9 cellular contexts compared by ENCODE assay signal in the genomic region with DNA sequence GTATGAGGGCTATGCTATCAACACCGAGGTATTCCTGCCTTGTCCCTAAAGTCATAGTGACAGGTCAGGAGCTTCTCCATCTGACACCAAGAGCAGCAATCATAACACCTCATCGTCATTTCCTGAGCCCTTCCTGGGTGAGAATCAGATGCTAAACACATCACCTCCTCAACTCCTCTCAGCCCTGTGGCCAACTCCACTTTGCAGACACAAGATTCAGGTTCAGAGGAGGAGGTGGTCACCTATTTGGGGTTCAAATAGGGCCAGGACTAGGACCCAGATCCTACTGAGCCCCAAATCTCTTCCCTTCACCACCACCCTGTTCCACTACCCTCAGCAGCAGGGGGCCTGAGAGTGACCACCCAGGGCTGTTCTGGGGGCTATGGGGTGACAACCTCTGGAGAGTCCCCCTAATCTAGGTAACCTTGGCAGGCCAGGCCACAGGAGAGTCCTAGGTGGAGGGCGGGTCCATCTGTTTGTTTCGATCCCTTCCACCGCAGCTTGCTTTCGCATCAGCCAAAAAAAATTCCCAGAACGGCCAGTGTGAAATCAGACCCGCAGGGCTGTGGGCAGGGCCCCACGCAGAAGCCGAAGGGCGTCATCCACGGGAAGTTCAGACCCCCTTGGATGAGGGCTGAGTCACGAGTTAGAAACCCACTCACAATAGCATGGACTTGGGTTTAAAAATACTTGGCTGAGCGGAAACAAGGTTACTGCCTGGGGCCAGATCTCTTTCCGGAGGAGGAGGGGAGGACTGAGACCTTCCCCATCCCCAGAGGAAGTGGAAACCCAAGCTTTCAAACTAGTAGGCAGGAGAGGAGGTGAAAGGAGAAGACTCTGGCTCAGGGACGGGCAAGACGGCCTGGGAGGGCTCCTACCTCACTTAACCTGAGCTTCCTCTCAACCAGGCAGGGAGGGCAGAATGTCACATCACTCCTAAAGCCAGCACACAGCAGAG. TPM values are rescaled to one million over a fixed set of nuclear protein-coding genes. Genes with fewer than 3 reads are reported as not detected.
DNase-seq lines count a peak whose midpoint lies in the region; ATAC-seq and TF ChIP-seq lines count a peak whose summit lies in the region.
"Had no signal": no experiment of that assay in that cellular context is flagged by ENCODE, and none has a peak within 500 bp of the region (broad histone marks: within the 10 kb centered on the region; RNA-seq: fewer than 3 reads in every experiment).

No MANE protein-coding gene starts in this region.

- H3K4me1 ChIP-seq in psoas muscle: peaks cover 10% of the 10 kb centered on the region

- H3K27me3 Mint-ChIP-seq in activated CD4-positive, alpha-beta memory T cell treated with anti-CD3 and anti-CD28 coated beads, Interleukin-2, amount 10 ng/mL, durations not matched to agents 7 days and 5 days: no peaks in the 10 kb centered on the region

- peak overlapping the region; percentile 50 for H3K27ac ChIP-seq in psoas muscle

- DNase-seq in activated T-cell treated with anti-CD3 and anti-CD28 coated beads, Interleukin-2, amount 50 U/mL, for 1 hour: peak; percentile 53
- no peak for DNase-seq in activated T-cell treated with anti-CD3 and anti-CD28 coated beads for 4 hours
- peak; percentile 82 for DNase-seq in Jurkat, Clone E6-1 (ENCODE audit: low read depth, low spot score)
- peak; percentile 69 for DNase-seq in activated CD4-positive, alpha-beta memory T cell treated with anti-CD3 and anti-CD28 coated beads, Interleukin-2, amount 10 ng/mL, durations not matched to agents 7 days and 5 days
- DNase-seq in fibroblast of mammary gland (ENCODE audit: low read depth): peak; percentile 30
- no peak for DNase-seq in psoas muscle
- DNase-seq in NCI-H1436 (lab: John Stamatoyannopoulos, UW): no peak
- DNase-seq in NCI-H146 (lab: John Stamatoyannopoulos, UW): no peak

- ATAC-seq in psoas muscle: peak; percentile 26 to 53 (median 38)

- intact Hi-C loops in psoas muscle (cut with DNase I): no loop called here

- 50 to 58% (median 56%) methylated on average over 17 of the region's 17 CpGs for WGBS in psoas muscle, 3 donors

- H3K9me3 ChIP-seq in psoas muscle: no peaks in the 10 kb centered on the region

- no peaks in the 10 kb centered on the region for H3K9me3 Mint-ChIP-seq in activated CD4-positive, alpha-beta memory T cell treated with anti-CD3 and anti-CD28 coated beads, Interleukin-2, amount 10 ng/mL, durations not matched to agents 7 days and 5 days

- H3K36me3 Mint-ChIP-seq in activated CD4-positive, alpha-beta memory T cell treated with anti-CD3 and anti-CD28 coated beads, Interleukin-2, amount 10 ng/mL, durations not matched to agents 7 days and 5 days (ENCODE audit: low read depth): peaks cover 85% of the 10 kb centered on the region

- H3K4me3 Mint-ChIP-seq in activated CD4-positive, alpha-beta memory T cell treated with anti-CD3 and anti-CD28 coated beads, Interleukin-2, amount 10 ng/mL, durations not matched to agents 7 days and 5 days: peak overlapping the region; percentile 70

- no peaks in the 10 kb centered on the region for H3K27me3 ChIP-seq in psoas muscle (ENCODE audit: insufficient read depth in 3 of 3, low read length in 2 of 3)

- CTCF ChIA-PET in activated CD4-positive, alpha-beta memory T cell treated with anti-CD3 and anti-CD28 coated beads, Interleukin-2, amount 10 ng/mL, durations not matched to agents 7 days and 5 days (lab: Charles Lee): interaction anchor here (0.8 to 13.1 kb wide), 8 partner anchors 7 to 268 kb away, joined by 3 to 254 read pairs (median 4); a partner anchor contains a TSS

- H3K4me3 ChIP-seq in Jurkat, Clone E6-1 (ENCODE audit: low read length): peak overlapping the region; percentile 51
- H3K4me3 ChIP-seq in fibroblast of mammary gland (ENCODE audit: control insufficient read depth, low read depth, low read length) (no peak overlapping the region), psoas muscle (peak overlapping the region; percentile 28)

- no peaks in the 10 kb centered on the region for H3K36me3 ChIP-seq in psoas muscle (ENCODE audit: insufficient read depth in 1 of 2, low read depth in 1 of 2)

- peaks cover 96% of the 10 kb centered on the region for H3K4me1 Mint-ChIP-seq in activated CD4-positive, alpha-beta memory T cell treated with anti-CD3 and anti-CD28 coated beads, Interleukin-2, amount 10 ng/mL, durations not matched to agents 7 days and 5 days

- TF ChIP-seq CTCF in fibroblast of mammary gland (conservative IDR thresholded peaks at IDR 0.05; ENCODE audit: control insufficient read depth, insufficient read depth, low read depth, low read length) (no peak), psoas muscle (IDR thresholded peaks at IDR 0.05) (no peak)

- peak overlapping the region; percentile 96 for H3K27ac Mint-ChIP-seq in activated CD4-positive, alpha-beta memory T cell treated with anti-CD3 and anti-CD28 coated beads, Interleukin-2, amount 10 ng/mL, durations not matched to agents 7 days and 5 days

- POLR2A ChIA-PET in activated CD4-positive, alpha-beta memory T cell treated with anti-CD3 and anti-CD28 coated beads, Interleukin-2, amount 10 ng/mL, durations not matched to agents 7 days and 5 days (lab: Charles Lee): interaction anchor here (0.7 to 19.2 kb wide), 16 partner anchors 7 to 804 kb away, joined by 3 to 905 read pairs (median 4); a partner anchor contains a TSS

RNA-seq across cellular contexts. Expression of a gene that starts 8.7 kb away (rescaled TPM):
- 19.4 TPM for polyA plus RNA-seq in Jurkat, Clone E6-1 (2012; ENCODE audit: insufficient read depth, insufficient read length)
- 100 to 1,000 TPM; 301 to 316 TPM for total RNA-seq in activated CD4-positive, alpha-beta memory T cell treated with anti-CD3 and anti-CD28 coated beads, Interleukin-2, amount 10 ng/mL, durations not matched to agents 7 days and 5 days
- 1 to 10 TPM; 6.1 to 8.6 (median 6.6) TPM for total RNA-seq in psoas muscle
- 1 to 10 TPM; 1.9 to 6.4 (median 3.7) TPM for polyA plus RNA-seq in psoas muscle

RNA-seq across cellular contexts. Expression of a gene that starts 14.7 kb away (rescaled TPM):
- not detected for polyA plus RNA-seq in Jurkat, Clone E6-1 (2012; ENCODE audit: insufficient read depth, insufficient read length)
- total RNA-seq in activated CD4-positive, alpha-beta memory T cell treated with anti-CD3 and anti-CD28 coated beads, Interleukin-2, amount 10 ng/mL, durations not matched to agents 7 days and 5 days: not detected
- not detected for total RNA-seq in psoas muscle
- under 1 TPM in 1 of 3 donors, not detected in 2; 0.08 TPM for polyA plus RNA-seq in psoas muscle
- total RNA-seq: bronchial epithelial cell had no signal

Comparison
In these comparisons a context has a peak if more than half of its experiments do, and no peak if none do; other contexts are left out.
1. DNase-seq: peak in activated T-cell treated with anti-CD3 and anti-CD28 coated beads, Interleukin-2, amount 50 U/mL, for 1 hour (single experiment), Jurkat, Clone E6-1 (single experiment), activated CD4-positive, alpha-beta memory T cell treated with anti-CD3 and anti-CD28 coated beads, Interleukin-2, amount 10 ng/mL, durations not matched to agents 7 days and 5 days (single experiment) and fibroblast of mammary gland (single experiment); none in activated T-cell treated with anti-CD3 and anti-CD28 coated beads for 4 hours (single experiment), psoas muscle (0 of 2), NCI-H1436 (single experiment) and NCI-H146 (single experiment).
2. RNA of a gene that starts 8.7 kb away (total RNA-seq): 301 to 316 TPM in activated CD4-positive, alpha-beta memory T cell treated with anti-CD3 and anti-CD28 coated beads, Interleukin-2, amount 10 ng/mL, durations not matched to agents 7 days and 5 days; 6.1 to 8.6 TPM in psoas muscle; every median in the first group is over 10 times any median in the second.